Comparison of ENCODE assay signal across 25 cellular contexts in genomic region chr1:170096806-170097340, GRCh38. TPM values are rescaled to one million over a fixed set of nuclear protein-coding genes. Genes with fewer than 3 reads are reported as not detected.
"Had no signal": no experiment of that assay in that cellular context is flagged by ENCODE, and none has a peak within 500 bp of the region (broad histone marks: within the 10 kb centered on the region; RNA-seq: fewer than 3 reads in every experiment).

No MANE protein-coding gene starts in this region.

- H3K27me3 ChIP-seq: brain microvascular endothelial cell, left lung, testis, upper lobe of left lung had no signal

- H2AFZ ChIP-seq: parathyroid adenoma had no signal

- H3K36me3 ChIP-seq: brain microvascular endothelial cell, left lung, upper lobe of left lung had no signal

- H3K4me3 ChIP-seq: coronary artery, left lung, testis, upper lobe of left lung had no signal

- DNase-seq: activated CD4-positive, alpha-beta T cell treated with anti-CD3 and anti-CD28 coated beads for 48 hours; activated CD4-positive, CD25-positive, alpha-beta regulatory T cell; activated CD8-positive, alpha-beta T cell treated with anti-CD3 and anti-CD28 coated beads for 36 hours; activated naive CD4-positive, alpha-beta T cell treated with anti-CD3 and anti-CD28 coated beads for 36 hours; activated naive CD8-positive, alpha-beta T cell treated with anti-CD3 and anti-CD28 coated beads, Interleukin-2, amount 50 U/mL, for 24 hours; activated T-cell treated with anti-CD3 and anti-CD28 coated beads, Interleukin-2, amount 50 U/mL, for 1 hour; anterior cingulate cortex; brain microvascular endothelial cell; kidney; left lung; midbrain; stimulated activated CD4-positive, alpha-beta T cell treated with anti-CD3 and anti-CD28 coated beads, Interleukin-4, amount 100 ng/mL, for 4 hours; T-cell; T1000; testis; upper lobe of left lung had no signal

- H3K4me1 Mint-ChIP-seq: activated naive CD8-positive, alpha-beta T cell treated with anti-CD3 and anti-CD28 coated beads, Interleukin-2, amount 50 U/mL, for 24 hours; central memory CD8-positive, alpha-beta T cell; stimulated activated memory B cell treated with anti-CD40 and anti-IgM and Interleukin-4, amounts not matched to agents 10 μg/mL and 1 μg/mL and 100 μg/mL, for 72 hours; T-cell had no signal

- H3K9me3 ChIP-seq: left lung, testis, upper lobe of left lung had no signal

- H3K4me3 Mint-ChIP-seq: activated CD8-positive, alpha-beta T cell treated with anti-CD3 and anti-CD28 coated beads for 36 hours; activated naive CD4-positive, alpha-beta T cell treated with anti-CD3 and anti-CD28 coated beads for 36 hours; activated naive CD8-positive, alpha-beta T cell treated with anti-CD3 and anti-CD28 coated beads, Interleukin-2, amount 50 U/mL, for 24 hours; central memory CD8-positive, alpha-beta T cell; stimulated activated memory B cell treated with anti-CD40 and anti-IgM and Interleukin-4, amounts not matched to agents 10 μg/mL and 1 μg/mL and 100 μg/mL, for 72 hours; T-cell had no signal

- H3K27ac ChIP-seq: brain microvascular endothelial cell, coronary artery, left lung, parathyroid adenoma, testis, upper lobe of left lung had no signal

- H3K9me3 Mint-ChIP-seq: activated T-helper 2 cell treated with anti-CD3 and anti-CD28 coated beads, Interferon-gamma antibody, Interleukin-2, Interleukin-4, amounts not matched to agents 10 μg/mL and 5 μg/mL and 100 μg/mL, durations not matched to agents 14 hours and 24 hours and 36 hours; central memory CD8-positive, alpha-beta T cell had no signal

- ATAC-seq: activated CD8-positive, alpha-beta T cell treated with anti-CD3 and anti-CD28 coated beads for 36 hours; activated naive CD8-positive, alpha-beta T cell treated with anti-CD3 and anti-CD28 coated beads, Interleukin-2, amount 50 U/mL, for 24 hours; left lung; sciatic nerve; stimulated activated memory B cell treated with anti-CD40 and anti-IgM and Interleukin-4, amounts not matched to agents 10 μg/mL and 1 μg/mL and 100 μg/mL, for 72 hours; T-cell had no signal

- H3K9ac ChIP-seq: parathyroid adenoma had no signal

- H3K4me1 ChIP-seq: left lung, parathyroid adenoma, testis, upper lobe of left lung had no signal

- H3K36me3 Mint-ChIP-seq: stimulated activated memory B cell treated with anti-CD40 and anti-IgM and Interleukin-4, amounts not matched to agents 10 μg/mL and 1 μg/mL and 100 μg/mL, for 72 hours; T-cell had no signal

- H3K27ac Mint-ChIP-seq: activated CD8-positive, alpha-beta T cell treated with anti-CD3 and anti-CD28 coated beads for 36 hours; activated naive CD4-positive, alpha-beta T cell treated with anti-CD3 and anti-CD28 coated beads for 36 hours; activated naive CD8-positive, alpha-beta T cell treated with anti-CD3 and anti-CD28 coated beads, Interleukin-2, amount 50 U/mL, for 24 hours; activated T-helper 2 cell treated with anti-CD3 and anti-CD28 coated beads, Interferon-gamma antibody, Interleukin-2, Interleukin-4, amounts not matched to agents 10 μg/mL and 5 μg/mL and 100 μg/mL, durations not matched to agents 14 hours and 24 hours and 36 hours; stimulated activated memory B cell treated with anti-CD40 and anti-IgM and Interleukin-4, amounts not matched to agents 10 μg/mL and 1 μg/mL and 100 μg/mL, for 72 hours; T-cell had no signal

RNA-seq across cellular contexts. Expression of gene NTMT2, which starts 48.9 kb away (rescaled TPM):
- total RNA-seq: activated CD8-positive, alpha-beta T cell treated with anti-CD3 and anti-CD28 coated beads for 36 hours; activated naive CD4-positive, alpha-beta T cell treated with anti-CD3 and anti-CD28 coated beads for 36 hours; activated T-helper 2 cell treated with anti-CD3 and anti-CD28 coated beads, Interferon-gamma antibody, Interleukin-2, Interleukin-4, amounts not matched to agents 10 μg/mL and 5 μg/mL and 100 μg/mL, durations not matched to agents 14 hours and 24 hours and 36 hours; kidney; left lung; lung microvascular endothelial cell; myocyte; sciatic nerve; T-cell; upper lobe of left lung had no signal
- polyA plus RNA-seq: esophagus had no signal
